ENCODE assay signal across 9 cellular contexts in genomic region chr12:19757317-19757877, GRCh38.
DNase-seq lines count a peak whose midpoint lies in the region; ATAC-seq, FAIRE-seq and TF ChIP-seq lines count a peak whose summit lies in the region.
"Had no signal": no experiment of that assay in that cellular context is flagged by ENCODE, and none has a peak within 500 bp of the region (broad histone marks: within the 10 kb centered on the region; RNA-seq: fewer than 3 reads in every experiment).

No MANE protein-coding gene starts in this region.

- H3K4me1 ChIP-seq in kidney (ENCODE audit: control insufficient read depth in 1 of 2, insufficient read depth in 1 of 2, low read depth in 1 of 2, low read length in 2 of 2): no peaks in the 10 kb centered on the region

- no peak overlapping the region for H3K27ac Mint-ChIP-seq in activated CD8-positive, alpha-beta T cell treated with anti-CD3 and anti-CD28 coated beads for 36 hours
- no peak overlapping the region for H3K27ac Mint-ChIP-seq in stimulated activated memory B cell treated with anti-CD40 and anti-IgM and Interleukin-4, amounts not matched to agents 10 μg/mL and 1 μg/mL and 100 μg/mL, for 72 hours
- H3K27ac Mint-ChIP-seq: CD4-positive, CD25-positive, alpha-beta regulatory T cell had no signal

- intact Hi-C loops in activated CD8-positive, alpha-beta T cell treated with anti-CD3 and anti-CD28 coated beads for 36 hours (cut with micrococcal nuclease): loop anchor here (5.0 kb wide), 1 partner anchor 75 kb away; no protein-coding TSS in a partner anchor
- intact Hi-C loops in kidney (cut with DNase I): no loop called here

- no peaks in the 10 kb centered on the region for H3K27me3 Mint-ChIP-seq in activated CD8-positive, alpha-beta T cell treated with anti-CD3 and anti-CD28 coated beads for 36 hours
- H3K27me3 Mint-ChIP-seq in stimulated activated memory B cell treated with anti-CD40 and anti-IgM and Interleukin-4, amounts not matched to agents 10 μg/mL and 1 μg/mL and 100 μg/mL, for 72 hours: no peaks in the 10 kb centered on the region

- peaks cover 12% of the 10 kb centered on the region for H3K9me3 Mint-ChIP-seq in activated CD8-positive, alpha-beta T cell treated with anti-CD3 and anti-CD28 coated beads for 36 hours
- peaks cover 11% of the 10 kb centered on the region for H3K9me3 Mint-ChIP-seq in stimulated activated memory B cell treated with anti-CD40 and anti-IgM and Interleukin-4, amounts not matched to agents 10 μg/mL and 1 μg/mL and 100 μg/mL, for 72 hours

- TF ChIP-seq CTCF in activated CD8-positive, alpha-beta T cell treated with anti-CD3 and anti-CD28 coated beads for 36 hours (IDR thresholded peaks at IDR 0.05): peak; percentile 75
- TF ChIP-seq CTCF in kidney (IDR thresholded peaks at IDR 0.05; ENCODE audit: borderline replicate concordance, extremely low read depth, insufficient read depth): peak; percentile 53

- no peaks in the 10 kb centered on the region for H3K36me3 Mint-ChIP-seq in activated CD8-positive, alpha-beta T cell treated with anti-CD3 and anti-CD28 coated beads for 36 hours (ENCODE audit: low read depth)
- no peaks in the 10 kb centered on the region for H3K36me3 Mint-ChIP-seq in stimulated activated memory B cell treated with anti-CD40 and anti-IgM and Interleukin-4, amounts not matched to agents 10 μg/mL and 1 μg/mL and 100 μg/mL, for 72 hours
- H3K36me3 Mint-ChIP-seq: CD4-positive, CD25-positive, alpha-beta regulatory T cell had no signal

- CTCF ChIA-PET in activated CD8-positive, alpha-beta T cell treated with anti-CD3 and anti-CD28 coated beads for 36 hours (lab: Charles Lee): interaction anchor here (0.8 to 1.8 kb wide), 14 partner anchors 11 to 464 kb away, joined by 3 to 7 read pairs (median 4); no protein-coding TSS in a partner anchor

- ATAC-seq in activated CD8-positive, alpha-beta T cell treated with anti-CD3 and anti-CD28 coated beads for 36 hours: peak; percentile 60
- no peak for ATAC-seq in stimulated activated memory B cell treated with anti-CD40 and anti-IgM and Interleukin-4, amounts not matched to agents 10 μg/mL and 1 μg/mL and 100 μg/mL, for 72 hours
- no peak for ATAC-seq in HG03025 (IDR thresholded peaks at IDR 0.05; ENCODE audit: low FRiP score, unreplicated experiment)

- no peak overlapping the region for H3K4me3 Mint-ChIP-seq in activated CD8-positive, alpha-beta T cell treated with anti-CD3 and anti-CD28 coated beads for 36 hours
- H3K4me3 Mint-ChIP-seq in stimulated activated memory B cell treated with anti-CD40 and anti-IgM and Interleukin-4, amounts not matched to agents 10 μg/mL and 1 μg/mL and 100 μg/mL, for 72 hours: no peak overlapping the region
- H3K4me3 Mint-ChIP-seq: CD4-positive, CD25-positive, alpha-beta regulatory T cell had no signal

- DNase-seq in NCI-H1436 (lab: John Stamatoyannopoulos, UW): peak; percentile 14
- no peak for DNase-seq in NCI-H1436 treated with DMSO at 0.1 percent for 48 hours (lab: John Stamatoyannopoulos, UW)
- peak; percentile 45 for DNase-seq in M059J (ENCODE audit: low read depth)
- no peak for DNase-seq in activated CD8-positive, alpha-beta T cell treated with anti-CD3 and anti-CD28 coated beads for 36 hours
- DNase-seq in kidney: no peak
- no peak for DNase-seq in stimulated activated CD4-positive, alpha-beta T cell treated with anti-CD3 and anti-CD28 coated beads, Interleukin-4, amount 100 ng/mL, for 4 hours

- no peaks in the 10 kb centered on the region for H3K36me3 ChIP-seq in kidney (ENCODE audit: control insufficient read depth in 1 of 2, insufficient read depth in 2 of 2, low read length in 2 of 2)

- H3K9ac ChIP-seq in kidney (ENCODE audit: low read length in 2 of 2): no peak overlapping the region

- POLR2A ChIA-PET in activated CD8-positive, alpha-beta T cell treated with anti-CD3 and anti-CD28 coated beads for 36 hours (lab: Charles Lee): no interaction called here

- no peak overlapping the region for H3K4me3 ChIP-seq in kidney (ENCODE audit: low read length in 2 of 2)

- peak; percentile 46 for FAIRE-seq in kidney (lab: Jason Lieb, UNC)

- peaks cover 7% of the 10 kb centered on the region for H3K4me1 Mint-ChIP-seq in activated CD8-positive, alpha-beta T cell treated with anti-CD3 and anti-CD28 coated beads for 36 hours (ENCODE audit: low read depth)
- H3K4me1 Mint-ChIP-seq in stimulated activated memory B cell treated with anti-CD40 and anti-IgM and Interleukin-4, amounts not matched to agents 10 μg/mL and 1 μg/mL and 100 μg/mL, for 72 hours: no peaks in the 10 kb centered on the region

- peaks cover 3 to 7% of the 10 kb centered on the region in 2 donors for H3K9me3 ChIP-seq in kidney (ENCODE audit: control insufficient read depth in 1 of 2, low read length in 2 of 2)

- no peak overlapping the region for H3K27ac ChIP-seq in kidney (ENCODE audit: low read depth in 2 of 2, low read length in 2 of 2)

Comparison
In these comparisons a context has a peak if more than half of its experiments do, and no peak if none do; other contexts are left out.
1. DNase-seq: peak in NCI-H1436 (single experiment) and M059J (single experiment); none in NCI-H1436 treated with DMSO at 0.1 percent for 48 hours (single experiment), activated CD8-positive, alpha-beta T cell treated with anti-CD3 and anti-CD28 coated beads for 36 hours (single experiment), kidney (single experiment) and stimulated activated CD4-positive, alpha-beta T cell treated with anti-CD3 and anti-CD28 coated beads, Interleukin-4, amount 100 ng/mL, for 4 hours (0 of 2).